ENCODE assay signal across 25 cellular contexts in genomic region chr7:4800487-4800886, GRCh38. TPM values are rescaled to one million over a fixed set of nuclear protein-coding genes. Genes with fewer than 3 reads are reported as not detected.
DNase-seq lines count a peak whose midpoint lies in the region; ATAC-seq, FAIRE-seq and TF ChIP-seq lines count a peak whose summit lies in the region.
"Had no signal": no experiment of that assay in that cellular context is flagged by ENCODE, and none has a peak within 500 bp of the region (broad histone marks: within the 10 kb centered on the region; RNA-seq: fewer than 3 reads in every experiment).

No MANE protein-coding gene starts in this region.

- no peak overlapping the region for H4K8ac ChIP-seq in H1 (ENCODE audit: extremely low read depth, insufficient read depth, low read length)

- no peak for DNase-seq in activated T-cell treated with anti-CD3 and anti-CD28 coated beads, Interleukin-2, amount 50 U/mL, for 72 hours
- no peak for DNase-seq in activated T-cell treated with anti-CD3 and anti-CD28 coated beads, Interleukin-2, amount 50 U/mL, for 4 hours
- DNase-seq in H7, result peak; percentile 58
- DNase-seq in H1 (ENCODE audit: low read depth in 1 of 2, low spot score in 2 of 2), result no peak
- no peak for DNase-seq in sciatic nerve (ENCODE audit: low spot score)
- DNase-seq in T-cell, result no peak
- no peak for DNase-seq in mesenteric fat pad (ENCODE audit: low spot score)
- DNase-seq: ACHN; CD4-positive, alpha-beta T cell; Karpas-422; NCI-H1092; NCI-H1417 treated with DMSO at 0.1 percent for 48 hours; NCI-H1694 treated with DMSO at 0.1 percent for 48 hours; NCI-H2081 treated with DMSO at 0.1 percent for 48 hours; NCI-H2171; NCI-H510A; NCI-H69; Peyer's patch; SIG-M5 had no signal

- H3K23me2 ChIP-seq in H1 (ENCODE audit: low read depth, low read length), result no peaks in the 10 kb centered on the region

- no peak overlapping the region for H4K5ac ChIP-seq in H1 (ENCODE audit: insufficient read length, low read depth, low read length)

- H4K20me1 ChIP-seq in H1 (replicated peaks in 1 of 2; ENCODE audit: control insufficient read depth in 1 of 2, insufficient read depth in 2 of 2, low read length in 2 of 2), result no peaks in the 10 kb centered on the region

- no peak for FAIRE-seq in H1 (lab: Jason Lieb, UNC)
- FAIRE-seq: D721Med, G401.6, GM12878 had no signal

- no peak overlapping the region for H3K14ac ChIP-seq in H1 (ENCODE audit: insufficient read length)

- H3K4ac ChIP-seq in H1 (replicated peaks; ENCODE audit: insufficient read length, low read depth, low read length), result no peak overlapping the region

- intact Hi-C loops in sciatic nerve (cut with DNase I), result loop anchor here (5.0 kb wide), 1 partner anchor 82 kb away; the partner anchor contains the start of gene RADIL

- H3K27me3 ChIP-seq in H7 (ENCODE audit: control insufficient read depth, insufficient read depth, low read length) (no peaks in the 10 kb centered on the region), H1 (replicated peaks in 1 of 4; ENCODE audit: control insufficient read depth in 3 of 4, extremely low read depth in 1 of 4, insufficient read depth in 3 of 4, low read length in 3 of 4) (no peaks in the 10 kb centered on the region)
- H3K27me3 ChIP-seq: Peyer's patch had no signal

- WGBS in H1 (ENCODE audit: extremely low coverage in 1 of 2, insufficient coverage in 1 of 2, insufficient read length in 1 of 2, insufficient replicate concordance in 2 of 2, low coverage in 1 of 2, low lambda C conversion rate in 2 of 2, missing lambda C conversion rate in 1 of 2), 2 experiments, result 91% methylated on average over 9 of the region's 10 CpGs; no CpG with 5 or more reads in 1 of the 2 experiments

- H3K23ac ChIP-seq in H1 (ENCODE audit: insufficient read length), result no peak overlapping the region

- peak; percentile 6 to 8 for ATAC-seq in activated T-cell treated with anti-CD3 and anti-CD28 coated beads, Interleukin-2, amount 50 U/mL, for 72 hours (replicated peaks in 1 of 2)
- ATAC-seq in activated T-cell treated with anti-CD3 and anti-CD28 coated beads, Interleukin-2, amount 50 U/mL, for 4 hours, result no peak
- peak; percentile 2 for ATAC-seq in sciatic nerve
- ATAC-seq in T-cell (replicated peaks in 1 of 4), result no peak
- no peak for ATAC-seq in GM18502 (IDR thresholded peaks at IDR 0.05; ENCODE audit: poor library complexity, unreplicated experiment)

- CTCF ChIA-PET in H1 (lab: Charles Lee; ENCODE audit: partially characterized antibody) (interaction anchor here (0.8 to 8.0 kb wide), 7 partner anchors 9 to 285 kb away, joined by 3 to 65 read pairs (median 6); partner anchors contain the start of gene RADIL), T-cell (lab: Charles Lee) (interaction anchor here in 1 of 2 donors (0.6 to 0.7 kb wide), 3 partner anchors 34 to 321 kb away, joined by 3 to 5 read pairs (median 4); no protein-coding TSS in a partner anchor)

- no peak overlapping the region for H2AK5ac ChIP-seq in H1 (ENCODE audit: low read depth, low read length)

- H3K36me3 ChIP-seq in H7 (replicated peaks; ENCODE audit: control insufficient read depth, insufficient read depth, low read length) (no peaks in the 10 kb centered on the region), H1 (ENCODE audit: control insufficient read depth in 2 of 4, insufficient read depth in 4 of 4, low read length in 3 of 4) (no peaks in the 10 kb centered on the region)
- H3K36me3 ChIP-seq: Peyer's patch had no signal

- peaks cover 0 to 7% (median 0%) of the 10 kb centered on the region in 4 experiments; a peak in 1 of 7 replicates for H3K4me1 ChIP-seq in H1 (replicated peaks in 1 of 4; ENCODE audit: control insufficient read depth in 3 of 4, insufficient read depth in 4 of 4, low read length in 3 of 4)
- H3K4me1 ChIP-seq: Peyer's patch had no signal

- no peak overlapping the region for H3K4me3 Mint-ChIP-seq in activated T-cell treated with anti-CD3 and anti-CD28 coated beads, Interleukin-2, amount 50 U/mL, for 72 hours
- no peak overlapping the region for H3K4me3 Mint-ChIP-seq in activated T-cell treated with anti-CD3 and anti-CD28 coated beads, Interleukin-2, amount 50 U/mL, for 4 hours
- no peak overlapping the region for H3K4me3 Mint-ChIP-seq in T-cell
- H3K4me3 Mint-ChIP-seq: CD4-positive, alpha-beta T cell had no signal

- H3K27me3 Mint-ChIP-seq in activated T-cell treated with anti-CD3 and anti-CD28 coated beads, Interleukin-2, amount 50 U/mL, for 72 hours (ENCODE audit: low read depth), result no peaks in the 10 kb centered on the region
- H3K27me3 Mint-ChIP-seq in activated T-cell treated with anti-CD3 and anti-CD28 coated beads, Interleukin-2, amount 50 U/mL, for 4 hours (ENCODE audit: low read depth), result no peaks in the 10 kb centered on the region
- H3K27me3 Mint-ChIP-seq in T-cell, result no peaks in the 10 kb centered on the region
- H3K27me3 Mint-ChIP-seq: CD4-positive, alpha-beta T cell had no signal

- H3K4me1 Mint-ChIP-seq in activated T-cell treated with anti-CD3 and anti-CD28 coated beads, Interleukin-2, amount 50 U/mL, for 72 hours (ENCODE audit: low read depth), result no peaks in the 10 kb centered on the region
- no peaks in the 10 kb centered on the region for H3K4me1 Mint-ChIP-seq in activated T-cell treated with anti-CD3 and anti-CD28 coated beads, Interleukin-2, amount 50 U/mL, for 4 hours (ENCODE audit: low read depth)
- H3K4me1 Mint-ChIP-seq in T-cell, result no peaks in the 10 kb centered on the region

- TF ChIP-seq CTCF in H1 (IDR thresholded peaks at IDR 0.05; ENCODE audit: control extremely low read depth in 1 of 3, insufficient read depth in 1 of 3, low read depth in 1 of 3, low read length in 3 of 3), result no peak

- no peaks in the 10 kb centered on the region for H3K79me1 ChIP-seq in H1 (ENCODE audit: low read depth, low read length)

- no peak overlapping the region for H3K9ac ChIP-seq in H1 (replicated peaks in 1 of 4; ENCODE audit: extremely low read depth in 1 of 4, low read depth in 3 of 4, low read length in 3 of 4)

- no peak for TF ChIP-seq POLR2A in H1 (IDR thresholded peaks at IDR 0.05; ENCODE audit: control extremely low read depth in 1 of 2, low read depth in 2 of 2, low read length in 2 of 2)

- H3K79me2 ChIP-seq in H1 (ENCODE audit: control insufficient read depth in 1 of 2, insufficient read depth in 2 of 2, low read length in 2 of 2), result no peaks in the 10 kb centered on the region

- TF ChIP-seq RAD21 in H1 (IDR thresholded peaks at IDR 0.05 in 1 of 2, conservative IDR thresholded peaks at IDR 0.05 in 1 of 2; ENCODE audit: low read depth in 2 of 2, low read length in 2 of 2), result no peak

- no peaks in the 10 kb centered on the region for H3K9me3 ChIP-seq in H1 (ENCODE audit: insufficient read depth in 2 of 2, low read depth in 1 of 2, low read length in 1 of 2)
- H3K9me3 ChIP-seq: Peyer's patch had no signal

- no peak overlapping the region for H2BK15ac ChIP-seq in H1 (ENCODE audit: low read length)

- TF ChIP-seq EP300 in H1 (IDR thresholded peaks at IDR 0.05; ENCODE audit: borderline replicate concordance in 1 of 2, low read depth in 2 of 2, low read length in 2 of 2), result no peak

- no peak overlapping the region for H3K4me2 ChIP-seq in H1 (ENCODE audit: insufficient read depth in 1 of 2, low read depth in 2 of 2, low read length in 2 of 2)

- no peak overlapping the region for H2AFZ ChIP-seq in H1 (ENCODE audit: low read length)

- no peak overlapping the region for H3K56ac ChIP-seq in H1 (replicated peaks; ENCODE audit: insufficient read length, low read depth, low read length)

- H2BK12ac ChIP-seq in H1 (ENCODE audit: low read depth, low read length), result no peak overlapping the region

- no peaks in the 10 kb centered on the region for H3K36me3 Mint-ChIP-seq in activated T-cell treated with anti-CD3 and anti-CD28 coated beads, Interleukin-2, amount 50 U/mL, for 72 hours (ENCODE audit: insufficient read depth in 2 of 2)
- H3K36me3 Mint-ChIP-seq in activated T-cell treated with anti-CD3 and anti-CD28 coated beads, Interleukin-2, amount 50 U/mL, for 4 hours (ENCODE audit: insufficient read depth), result no peaks in the 10 kb centered on the region
- H3K36me3 Mint-ChIP-seq in T-cell, result no peaks in the 10 kb centered on the region

- no peak overlapping the region for H2BK120ac ChIP-seq in H1 (replicated peaks; ENCODE audit: low read depth, low read length)

- POLR2A ChIA-PET in H1 (lab: Charles Lee; ENCODE audit: partially characterized antibody), result interaction anchor here (1.0 to 1.8 kb wide), 3 partner anchors 8 to 17 kb away, joined by 3 to 7 read pairs (median 4); no protein-coding TSS in a partner anchor
- POLR2A ChIA-PET in T-cell (lab: Charles Lee), result no interaction called here

- H2BK5ac ChIP-seq in H1 (ENCODE audit: low read depth, low read length), result peak overlapping the region; percentile 44; the same call in 1 of the 2 replicates

- no peak overlapping the region for H3K27ac ChIP-seq in H1 (ENCODE audit: low read depth, low read length)
- H3K27ac ChIP-seq: HL-60, Peyer's patch, SK-N-MC had no signal

- H4K91ac ChIP-seq in H1 (replicated peaks; ENCODE audit: insufficient read length, low read length), result no peak overlapping the region

- no peaks in the 10 kb centered on the region for H3K9me3 Mint-ChIP-seq in activated T-cell treated with anti-CD3 and anti-CD28 coated beads, Interleukin-2, amount 50 U/mL, for 72 hours
- H3K9me3 Mint-ChIP-seq in activated T-cell treated with anti-CD3 and anti-CD28 coated beads, Interleukin-2, amount 50 U/mL, for 4 hours, result no peaks in the 10 kb centered on the region
- H3K9me3 Mint-ChIP-seq in T-cell, result no peaks in the 10 kb centered on the region
- H3K9me3 Mint-ChIP-seq: CD4-positive, alpha-beta T cell had no signal

- H3K27ac Mint-ChIP-seq in activated T-cell treated with anti-CD3 and anti-CD28 coated beads, Interleukin-2, amount 50 U/mL, for 72 hours, result no peak overlapping the region
- H3K27ac Mint-ChIP-seq in T-cell, result no peak overlapping the region
- H3K27ac Mint-ChIP-seq: CD4-positive, alpha-beta T cell had no signal

- H3K4me3 ChIP-seq in H7 (ENCODE audit: insufficient read depth, low read depth, low read length) (no peak overlapping the region), H1 (ENCODE audit: extremely low read depth in 1 of 4, insufficient read depth in 2 of 4, low read depth in 3 of 4, low read length in 4 of 4) (no peak overlapping the region)
- H3K4me3 ChIP-seq: GM12878, Peyer's patch, SK-N-MC had no signal

- no peak overlapping the region for H2BK20ac ChIP-seq in H1 (ENCODE audit: low read length)

- no peak overlapping the region for H3K18ac ChIP-seq in H1 (ENCODE audit: extremely low read depth, low read length)

RNA-seq across cellular contexts. Expression of gene AP5Z1, which starts 25.1 kb away (rescaled TPM):
- 10 to 100 TPM; 38.1 to 39.0 TPM for total RNA-seq in activated T-cell treated with anti-CD3 and anti-CD28 coated beads, Interleukin-2, amount 50 U/mL, for 72 hours
- 10 to 100 TPM; 81.1 to 92.3 (median 84.4) TPM for total RNA-seq in activated T-cell treated with anti-CD3 and anti-CD28 coated beads, Interleukin-2, amount 50 U/mL, for 4 hours
- total RNA-seq in H7 (2014; rRNA removed; shearing (Covaris generic)), result 22.4 and 25.6 TPM in 2 replicates
- 21.9 and 24.7 TPM in 2 replicates for total RNA-seq in H1 (2021; fragmentation: NEBNext Ultra II Directional; extraction: Animal tissue kit (Norgen Biotek cat#: 25700))
- polyA plus RNA-seq in H1 (2011; rRNA removed), result 24.0 and 34.3 TPM in 2 replicates
- 22.3 TPM for polyA plus RNA-seq in H1 (2011; cell fraction: cytosol; rRNA removed)
- polyA plus RNA-seq in H1 (2011; cell fraction: nucleus; rRNA removed), result 104 TPM
- 16.2 to 22.9 TPM (median 21.4 TPM) in 4 replicates for polyA plus RNA-seq in H1 (2012, experiment 1 of 2)
- 21.4 TPM for polyA plus RNA-seq in H1 (2012, experiment 2 of 2)
- 12.8 TPM for polyA plus RNA-seq in H1 (2013, experiment 1 of 2)
- 11.1 TPM for polyA plus RNA-seq in H1 (2013, experiment 2 of 2)
- 6.7 and 7.7 TPM in 2 replicates for polyA minus RNA-seq in H1 (2011; rRNA and poly(A)+ RNA removed)
- 13.6 TPM for polyA minus RNA-seq in H1 (2011; cell fraction: cytosol; rRNA and poly(A)+ RNA removed)
- 32.2 TPM for polyA minus RNA-seq in H1 (2011; cell fraction: nucleus; rRNA and poly(A)+ RNA removed)
- total RNA-seq in sciatic nerve (36.2 TPM), T-cell (100 to 1,000 TPM in 4 of 5 donors, 10 to 100 TPM in 1; 93.6 to 126 (median 110) TPM), mesenteric fat pad (37.6 TPM)

Comparison
In these comparisons a context has a peak if more than half of its experiments do, and no peak if none do; other contexts are left out.
1. ATAC-seq: peak in activated T-cell treated with anti-CD3 and anti-CD28 coated beads, Interleukin-2, amount 50 U/mL, for 72 hours (2 of 2) and sciatic nerve (single experiment); none in activated T-cell treated with anti-CD3 and anti-CD28 coated beads, Interleukin-2, amount 50 U/mL, for 4 hours (0 of 2), T-cell (0 of 4) and GM18502 (single experiment).